9 cellular contexts compared by ENCODE assay signal in the genomic region with DNA sequence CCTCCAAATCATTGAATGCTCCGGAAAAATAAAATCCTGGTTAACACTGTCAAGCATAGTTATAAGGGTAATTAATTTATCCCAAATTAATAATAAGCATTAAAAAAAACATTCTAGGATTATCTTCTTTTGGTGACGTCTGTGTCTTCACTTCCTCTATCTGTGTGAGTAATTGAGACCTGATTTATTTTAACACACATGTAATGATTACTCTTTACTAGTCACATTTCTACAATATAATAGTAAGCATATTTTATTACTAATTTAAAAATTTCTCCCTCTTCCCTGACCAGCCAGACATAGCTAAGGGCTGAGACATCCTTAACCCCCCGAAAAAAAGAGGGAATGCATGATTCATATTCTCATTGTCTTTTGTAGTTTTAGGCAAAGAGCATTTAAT. TPM values are rescaled to one million over a fixed set of nuclear protein-coding genes. Genes with fewer than 3 reads are reported as not detected.
DNase-seq lines count a peak whose midpoint lies in the region; ATAC-seq and TF ChIP-seq lines count a peak whose summit lies in the region.
"Had no signal": no experiment of that assay in that cellular context is flagged by ENCODE, and none has a peak within 500 bp of the region (broad histone marks: within the 10 kb centered on the region; RNA-seq: fewer than 3 reads in every experiment).

No MANE protein-coding gene starts in this region.

- peaks cover 41% of the 10 kb centered on the region for H3K4me1 ChIP-seq in CD8-positive, alpha-beta memory T cell (ENCODE audit: insufficient read depth, low read length)

- CTCF ChIA-PET in CD8-positive, alpha-beta memory T cell (lab: Charles Lee) = no interaction called here

- no peaks in the 10 kb centered on the region for H3K27me3 Mint-ChIP-seq in CD8-positive, alpha-beta memory T cell
- H3K27me3 Mint-ChIP-seq in central memory CD8-positive, alpha-beta T cell = no peaks in the 10 kb centered on the region
- H3K27me3 Mint-ChIP-seq in natural killer cell (ENCODE audit: low read depth in 2 of 2) = no peaks in the 10 kb centered on the region

- peaks cover 8 to 19% (median 19%) of the 10 kb centered on the region in 5 donors for H3K9me3 Mint-ChIP-seq in CD8-positive, alpha-beta memory T cell
- H3K9me3 Mint-ChIP-seq in central memory CD8-positive, alpha-beta T cell = peaks cover 19% of the 10 kb centered on the region
- peaks cover 6 to 15% of the 10 kb centered on the region in 2 donors for H3K9me3 Mint-ChIP-seq in natural killer cell

- H3K27me3 ChIP-seq in CD8-positive, alpha-beta memory T cell (ENCODE audit: insufficient read depth, low read length, poor library complexity, severe bottlenecking) = no peaks in the 10 kb centered on the region

- H3K36me3 ChIP-seq in CD8-positive, alpha-beta memory T cell (ENCODE audit: insufficient read depth, low read length) = no peaks in the 10 kb centered on the region

- H3K4me3 Mint-ChIP-seq in CD8-positive, alpha-beta memory T cell = peak overlapping the region in 6 of 7 donors; percentile 22 to 66 (median 38)
- peak overlapping the region; percentile 96 for H3K4me3 Mint-ChIP-seq in central memory CD8-positive, alpha-beta T cell
- H3K4me3 Mint-ChIP-seq in natural killer cell = peak overlapping the region; percentile 54

- TF ChIP-seq CTCF in natural killer cell (IDR thresholded peaks at IDR 0.05) = no peak

- H3K4me3 ChIP-seq in CD8-positive, alpha-beta memory T cell (ENCODE audit: low read length) = no peak overlapping the region

- DNase-seq in CD8-positive, alpha-beta memory T cell = no peak
- peak; percentile 34 for DNase-seq in LHCN-M2 (ENCODE audit: low read depth)
- DNase-seq in central memory CD8-positive, alpha-beta T cell (ENCODE audit: low spot score in 2 of 2) = no peak
- no peak for DNase-seq in natural killer cell
- DNase-seq in activated CD4-positive, alpha-beta T cell treated with anti-CD3 and anti-CD28 coated beads, Interleukin-2, amount 50 U/mL, for 4 hours = no peak
- DNase-seq: mesendoderm had no signal

- H3K4me1 Mint-ChIP-seq in CD8-positive, alpha-beta memory T cell = peaks cover 51 to 66% (median 66%) of the 10 kb centered on the region in 3 donors
- peaks cover 50% of the 10 kb centered on the region for H3K4me1 Mint-ChIP-seq in central memory CD8-positive, alpha-beta T cell
- peaks cover 30 to 41% of the 10 kb centered on the region in 2 donors for H3K4me1 Mint-ChIP-seq in natural killer cell

- intact Hi-C loops in natural killer cell (cut with micrococcal nuclease) = loop anchor here (5.0 to 10.0 kb wide), 3 partner anchors 134 to 464 kb away; a partner anchor contains a TSS

- ATAC-seq in central memory CD8-positive, alpha-beta T cell (replicated peaks; ENCODE audit: extremely low read depth, poor library complexity, severe bottlenecking) = no peak
- ATAC-seq in natural killer cell = no peak
- no peak for ATAC-seq in HG02759 (IDR thresholded peaks at IDR 0.05; ENCODE audit: unreplicated experiment)
- ATAC-seq in activated CD4-positive, CD25-positive, alpha-beta regulatory T cell treated with anti-CD3 and anti-CD28 coated beads, Interleukin-2, amount 50 U/mL, for 24 hours = no peak
- ATAC-seq in HG03442 (IDR thresholded peaks at IDR 0.05; ENCODE audit: unreplicated experiment) = no peak

- H3K36me3 Mint-ChIP-seq in CD8-positive, alpha-beta memory T cell = peaks cover 3 to 15% (median 9%) of the 10 kb centered on the region in 3 donors
- H3K36me3 Mint-ChIP-seq in central memory CD8-positive, alpha-beta T cell (ENCODE audit: insufficient read depth) = peaks cover 21% of the 10 kb centered on the region
- peaks cover 11% of the 10 kb centered on the region for H3K36me3 Mint-ChIP-seq in natural killer cell

- peaks cover 4% of the 10 kb centered on the region for H3K9me3 ChIP-seq in CD8-positive, alpha-beta memory T cell (ENCODE audit: low read length)

- H3K27ac Mint-ChIP-seq in CD8-positive, alpha-beta memory T cell = no peak overlapping the region
- H3K27ac Mint-ChIP-seq in central memory CD8-positive, alpha-beta T cell (ENCODE audit: low read depth) = no peak overlapping the region
- peak overlapping the region in 1 of 2 donors; percentile 90 for H3K27ac Mint-ChIP-seq in natural killer cell

- POLR2A ChIA-PET in CD8-positive, alpha-beta memory T cell (lab: Charles Lee) = no interaction called here

- no peak overlapping the region for H3K27ac ChIP-seq in CD8-positive, alpha-beta memory T cell (ENCODE audit: low read depth, low read length)

RNA-seq across cellular contexts. Expression of a gene that starts 2.3 kb away (rescaled TPM):
- 10 to 100 TPM; 21.8 to 22.7 TPM for total RNA-seq in CD8-positive, alpha-beta memory T cell
- 8.8 TPM for polyA plus RNA-seq in CD8-positive, alpha-beta memory T cell
- 60.8 and 70.7 TPM in 2 replicates for total RNA-seq in LHCN-M2 (2014; rRNA removed)
- polyA plus RNA-seq in LHCN-M2 (2012) = 12.2 TPM
- 10 to 100 TPM; 38.3 to 46.0 (median 41.5) TPM for total RNA-seq in natural killer cell

Comparison
In these comparisons a context has a peak if more than half of its experiments do, and no peak if none do; other contexts are left out.
1. H3K4me3 Mint-ChIP-seq: peak in every context shown above with its lines; median percentile 96 in central memory CD8-positive, alpha-beta T cell; 54 in natural killer cell; 38 in CD8-positive, alpha-beta memory T cell.